In genomic region chr11:78045851-78046485, GRCh38 we compare ENCODE assay signal across 9 cellular contexts. TPM values are rescaled to one million over a fixed set of nuclear protein-coding genes. Genes with fewer than 3 reads are reported as not detected.
A peak's percentile ranks its signal among the peaks of the same experiment; 100 is the strongest.
DNase-seq lines count a peak whose midpoint lies in the region; ATAC-seq, FAIRE-seq and TF ChIP-seq lines count a peak whose summit lies in the region.
"Had no signal": no experiment of that assay in that cellular context is flagged by ENCODE, and none has a peak within 500 bp of the region (broad histone marks: within the 10 kb centered on the region; RNA-seq: fewer than 3 reads in every experiment).

No MANE protein-coding gene starts in this region.

- peak; percentile 66 to 82 (median 76) for DNase-seq in CD4-positive, alpha-beta memory T cell
- DNase-seq in NB4 (ENCODE audit: low read depth) = peak; percentile 71
- DNase-seq in amniotic epithelial cell (ENCODE audit: low read depth) = peak; percentile 34
- DNase-seq in left cardiac atrium = peak; percentile 85
- DNase-seq in psoas muscle = peak; percentile 86 to 91
- DNase-seq in urothelium cell line (ENCODE audit: low spot score) = peak; percentile 92

- no peaks in the 10 kb centered on the region for H3K27me3 ChIP-seq in CD4-positive, alpha-beta memory T cell (ENCODE audit: insufficient read depth, low read length)
- H3K27me3 ChIP-seq in psoas muscle (ENCODE audit: insufficient read depth in 3 of 3, low read length in 2 of 3) = no peaks in the 10 kb centered on the region

- 1 to 3% (median 1%) methylated on average over 28 of the region's 28 CpGs for WGBS in psoas muscle, 3 donors

- POLR2A ChIA-PET in CD4-positive, alpha-beta memory T cell (lab: Charles Lee; ENCODE audit: partially characterized antibody) = interaction anchor here (1.3 kb wide), 1 partner anchor 51 kb away, joined by 3 read pairs; the partner anchor contains the start of gene INTS4

- CTCF ChIA-PET in CD4-positive, alpha-beta memory T cell (lab: Charles Lee; ENCODE audit: partially characterized antibody) = interaction anchor here (0.6 to 3.7 kb wide), 25 partner anchors 9 to 520 kb away, joined by 3 to 28 read pairs (median 4); partner anchors contain the start of genes INTS4 and THRSP

- no peaks in the 10 kb centered on the region for H3K36me3 Mint-ChIP-seq in CD4-positive, alpha-beta memory T cell
- H3K36me3 Mint-ChIP-seq in T-helper 1 cell treated with Interleukin-12 subunit alpha and Interleukin-12 subunit beta and Interleukin-4 antibody, amounts not matched to agents 30 μg/mL and 1 μg/mL, for 36 hours (ENCODE audit: low read depth) = peaks cover 1% of the 10 kb centered on the region

- H3K9me3 Mint-ChIP-seq in CD4-positive, alpha-beta memory T cell = no peaks in the 10 kb centered on the region
- no peaks in the 10 kb centered on the region for H3K9me3 Mint-ChIP-seq in T-helper 1 cell treated with Interleukin-12 subunit alpha and Interleukin-12 subunit beta and Interleukin-4 antibody, amounts not matched to agents 30 μg/mL and 1 μg/mL, for 36 hours

- TF ChIP-seq CTCF in NB4 (IDR thresholded peaks at IDR 0.05; ENCODE audit: low read depth, low read length) = peak; percentile 98
- peak; percentile 97 for TF ChIP-seq CTCF in psoas muscle (IDR thresholded peaks at IDR 0.05)

- no peaks in the 10 kb centered on the region for H3K27me3 Mint-ChIP-seq in CD4-positive, alpha-beta memory T cell
- no peaks in the 10 kb centered on the region for H3K27me3 Mint-ChIP-seq in T-helper 1 cell treated with Interleukin-12 subunit alpha and Interleukin-12 subunit beta and Interleukin-4 antibody, amounts not matched to agents 30 μg/mL and 1 μg/mL, for 36 hours (ENCODE audit: low read depth)

- no peak for TF ChIP-seq POLR2A in NB4 (IDR thresholded peaks at IDR 0.05; ENCODE audit: extremely low read depth, insufficient read length)

- peak overlapping the region; percentile 47 to 82 (median 64) for H3K4me3 Mint-ChIP-seq in CD4-positive, alpha-beta memory T cell
- peak overlapping the region; percentile 34 for H3K4me3 Mint-ChIP-seq in T-helper 1 cell treated with Interleukin-12 subunit alpha and Interleukin-12 subunit beta and Interleukin-4 antibody, amounts not matched to agents 30 μg/mL and 1 μg/mL, for 36 hours

- no peak overlapping the region for H3K4me3 ChIP-seq in CD4-positive, alpha-beta memory T cell (ENCODE audit: low read length in 2 of 2)
- no peak overlapping the region for H3K4me3 ChIP-seq in NB4 (ENCODE audit: low read depth, low read length)
- H3K4me3 ChIP-seq in psoas muscle = peak overlapping the region; percentile 72

- ATAC-seq in GM21786 (IDR thresholded peaks at IDR 0.05; ENCODE audit: unreplicated experiment) = peak; percentile 64
- ATAC-seq in left cardiac atrium = peak; percentile 89 to 95
- ATAC-seq in psoas muscle = peak; percentile 93 to 98 (median 96)

- no peaks in the 10 kb centered on the region for H3K9me3 ChIP-seq in CD4-positive, alpha-beta memory T cell (ENCODE audit: control insufficient read depth in 1 of 2, low read length in 2 of 2)
- no peaks in the 10 kb centered on the region for H3K9me3 ChIP-seq in psoas muscle

- no peaks in the 10 kb centered on the region for H3K36me3 ChIP-seq in CD4-positive, alpha-beta memory T cell (ENCODE audit: insufficient read depth, low read length)
- no peaks in the 10 kb centered on the region for H3K36me3 ChIP-seq in psoas muscle (ENCODE audit: insufficient read depth in 1 of 2, low read depth in 1 of 2)

- no peak for FAIRE-seq in urothelium cell line (lab: Jason Lieb, UNC)

- H3K4me1 ChIP-seq in CD4-positive, alpha-beta memory T cell (ENCODE audit: insufficient read depth, low read length) = peaks cover 5% of the 10 kb centered on the region
- H3K4me1 ChIP-seq in psoas muscle = no peaks in the 10 kb centered on the region

- peaks cover 6 to 13% (median 9%) of the 10 kb centered on the region in 4 donors for H3K4me1 Mint-ChIP-seq in CD4-positive, alpha-beta memory T cell
- H3K4me1 Mint-ChIP-seq in T-helper 1 cell treated with Interleukin-12 subunit alpha and Interleukin-12 subunit beta and Interleukin-4 antibody, amounts not matched to agents 30 μg/mL and 1 μg/mL, for 36 hours (ENCODE audit: low read depth) = peaks cover 18% of the 10 kb centered on the region

- peak overlapping the region in 3 of 7 donors; percentile 42 to 80 (median 51) for H3K27ac Mint-ChIP-seq in CD4-positive, alpha-beta memory T cell
- H3K27ac Mint-ChIP-seq in T-helper 1 cell treated with Interleukin-12 subunit alpha and Interleukin-12 subunit beta and Interleukin-4 antibody, amounts not matched to agents 30 μg/mL and 1 μg/mL, for 36 hours = no peak overlapping the region

- no peak overlapping the region for H3K27ac ChIP-seq in CD4-positive, alpha-beta memory T cell (ENCODE audit: low read depth, low read length)
- H3K27ac ChIP-seq in psoas muscle = peak overlapping the region; percentile 81

- intact Hi-C loops in CD4-positive, alpha-beta memory T cell (cut with micrococcal nuclease) = loop anchor here (1.0 kb wide), 2 partner anchors 52 to 270 kb away; partner anchors contain the start of gene INTS4
- intact Hi-C loops in left cardiac atrium (cut with DNase I) = loop anchor here in 1 of 2 donors (10.0 kb wide), 1 partner anchor 51 kb away; the partner anchor contains the start of gene INTS4
- intact Hi-C loops in psoas muscle (cut with DNase I) = loop anchor here (2.0 to 10.0 kb wide), 3 partner anchors 47 to 271 kb away; no protein-coding TSS in a partner anchor

RNA-seq across cellular contexts. Expression of gene THRSP, which starts 17.7 kb away (rescaled TPM):
- not detected for total RNA-seq in CD4-positive, alpha-beta memory T cell
- polyA plus RNA-seq in CD4-positive, alpha-beta memory T cell = under 1 TPM in 1 of 2 donors, not detected in 1; 0.16 TPM
- total RNA-seq in left cardiac atrium (10 to 100 TPM; 34.6 to 88.4 TPM), psoas muscle (1 to 10 TPM in 2 of 4 donors, under 1 TPM in 2; 0.24 to 5.6 (median 1.6) TPM)
- 1 to 10 TPM in 2 of 3 donors, under 1 TPM in 1; 0.61 to 7.2 (median 2.2) TPM for polyA plus RNA-seq in psoas muscle
- total RNA-seq: activated CD8-positive, alpha-beta memory T cell treated with anti-CD3 and anti-CD28 coated beads for 36 hours had no signal

RNA-seq across cellular contexts. Expression of gene KCTD14, which starts 22.9 kb away (rescaled TPM):
- total RNA-seq in CD4-positive, alpha-beta memory T cell = under 1 TPM in 1 of 2 experiments, not detected in 1; 0.20 TPM
- not detected for polyA plus RNA-seq in CD4-positive, alpha-beta memory T cell
- total RNA-seq in left cardiac atrium = 1 to 10 TPM in 1 of 2 donors, under 1 TPM in 1; 0.94 to 1.3 TPM
- total RNA-seq in psoas muscle = under 1 TPM in 2 of 4 donors, not detected in 2; 0.18 to 0.32 TPM
- under 1 TPM; 0.12 to 0.27 (median 0.18) TPM for polyA plus RNA-seq in psoas muscle

RNA-seq across cellular contexts. Expression of gene NDUFC2, which starts 33.7 kb away (rescaled TPM):
- total RNA-seq in CD4-positive, alpha-beta memory T cell = 10 to 100 TPM; 80.5 to 86.5 TPM
- 100 to 1,000 TPM; 158 to 188 TPM for polyA plus RNA-seq in CD4-positive, alpha-beta memory T cell
- total RNA-seq in left cardiac atrium (100 to 1,000 TPM; 276 to 291 TPM), psoas muscle (100 to 1,000 TPM; 223 to 309 (median 252) TPM)
- 100 to 1,000 TPM; 224 to 350 (median 264) TPM for polyA plus RNA-seq in psoas muscle

RNA-seq across cellular contexts. Expression of gene INTS4, which starts 51.5 kb away (rescaled TPM):
- total RNA-seq in CD4-positive, alpha-beta memory T cell = 10 to 100 TPM; 84.0 to 85.0 TPM
- polyA plus RNA-seq in CD4-positive, alpha-beta memory T cell = 10 to 100 TPM; 37.2 to 42.1 TPM
- 10 to 100 TPM; 15.9 to 17.7 TPM for total RNA-seq in left cardiac atrium
- 10 to 100 TPM; 12.1 to 18.6 (median 14.6) TPM for total RNA-seq in psoas muscle
- polyA plus RNA-seq in psoas muscle = 10 to 100 TPM; 10.1 to 15.1 (median 12.6) TPM

Comparison
In these comparisons a context has a peak if more than half of its experiments do, and no peak if none do; other contexts are left out.
1. DNase-seq: peak in every context shown above with its lines; median percentile 92 in urothelium cell line; 88 in psoas muscle; 85 in left cardiac atrium; 76 in CD4-positive, alpha-beta memory T cell; 71 in NB4; 34 in amniotic epithelial cell.
2. RNA of gene THRSP, which starts 17.7 kb away (total RNA-seq): 34.6 to 88.4 TPM in left cardiac atrium; 0.24 to 5.6 TPM in psoas muscle and not detected in CD4-positive, alpha-beta memory T cell; every median in the first group is over 4 times any median in the second.
3. Peak in every context shown above with its lines, with median percentiles within 50 percentile points of each other: ATAC-seq.